ENCODE assay signal across 10 cellular contexts in the genomic region with DNA sequence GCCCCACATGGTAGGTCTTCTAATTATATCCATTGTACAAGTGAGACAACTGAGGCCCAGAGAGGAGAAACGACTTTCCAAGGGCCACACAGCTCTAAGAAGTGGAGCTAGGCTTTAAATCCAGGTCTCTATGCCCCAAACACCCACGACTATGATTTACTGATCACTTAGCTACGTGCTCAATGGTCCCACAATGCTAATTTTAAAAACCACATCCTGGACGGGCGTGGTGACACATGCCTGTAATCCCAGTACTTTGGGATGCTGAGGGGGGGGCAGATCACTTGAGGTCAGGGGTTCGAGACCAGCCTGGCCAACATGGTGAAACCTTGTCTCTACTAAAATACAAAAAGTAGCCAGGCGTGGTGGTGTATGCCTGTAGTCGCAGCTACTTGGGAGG. TPM values are rescaled to one million over a fixed set of nuclear protein-coding genes. Genes with fewer than 3 reads are reported as not detected.
DNase-seq lines count a peak whose midpoint lies in the region; ATAC-seq and TF ChIP-seq lines count a peak whose summit lies in the region.
"Had no signal": no experiment of that assay in that cellular context is flagged by ENCODE, and none has a peak within 500 bp of the region (broad histone marks: within the 10 kb centered on the region; RNA-seq: fewer than 3 reads in every experiment).

No MANE protein-coding gene starts in this region.

- peaks cover 13 to 56% (median 36%) of the 10 kb centered on the region in 6 donors for H3K4me1 ChIP-seq in spleen
- H3K4me1 ChIP-seq: ascending aorta had no signal

- H3K4me3 Mint-ChIP-seq in activated naive CD4-positive, alpha-beta T cell treated with anti-CD3 and anti-CD28 coated beads, Interleukin-2, amount 10 ng/mL, durations not matched to agents 7 days and 5 days, result no peak overlapping the region
- peak overlapping the region; percentile 74 for H3K4me3 Mint-ChIP-seq in activated B cell treated with CpG ODN at 0.5 μM for 24 hours

- CTCF ChIA-PET in activated naive CD4-positive, alpha-beta T cell treated with anti-CD3 and anti-CD28 coated beads, Interleukin-2, amount 10 ng/mL, durations not matched to agents 7 days and 5 days (lab: Charles Lee), result interaction anchor here (1.0 to 1.4 kb wide), 2 partner anchors 29 to 32 kb away, joined by 3 to 8 read pairs; no protein-coding TSS in a partner anchor
- CTCF ChIA-PET in activated B cell treated with CpG ODN at 0.5 μM for 24 hours (lab: Charles Lee), result interaction anchor here (0.8 to 2.7 kb wide), 5 partner anchors 9 to 44 kb away, joined by 3 to 13 read pairs (median 3); no protein-coding TSS in a partner anchor

- H3K36me3 Mint-ChIP-seq in activated naive CD4-positive, alpha-beta T cell treated with anti-CD3 and anti-CD28 coated beads, Interleukin-2, amount 10 ng/mL, durations not matched to agents 7 days and 5 days, result no peaks in the 10 kb centered on the region
- no peaks in the 10 kb centered on the region for H3K36me3 Mint-ChIP-seq in activated B cell treated with CpG ODN at 0.5 μM for 24 hours (ENCODE audit: low read depth)

- H3K4me1 Mint-ChIP-seq in activated naive CD4-positive, alpha-beta T cell treated with anti-CD3 and anti-CD28 coated beads, Interleukin-2, amount 10 ng/mL, durations not matched to agents 7 days and 5 days, result peaks cover 25% of the 10 kb centered on the region
- peaks cover 54% of the 10 kb centered on the region for H3K4me1 Mint-ChIP-seq in activated B cell treated with CpG ODN at 0.5 μM for 24 hours

- DNase-seq in activated naive CD4-positive, alpha-beta T cell treated with anti-CD3 and anti-CD28 coated beads, Interleukin-2, amount 10 ng/mL, durations not matched to agents 7 days and 5 days, result no peak
- DNase-seq in activated naive CD4-positive, alpha-beta T cell treated with anti-CD3 and anti-CD28 coated beads, Interleukin-2, amount 50 U/mL, for 16 hours, result no peak
- DNase-seq in activated B cell treated with CpG ODN at 0.5 μM for 24 hours (no peak), spleen (no peak), AG20443 (ENCODE audit: low spot score) (no peak), middle frontal gyrus (ENCODE audit: extremely low spot score, low spot score) (no peak), GM20000 (ENCODE audit: low spot score) (no peak)

- POLR2A ChIA-PET in activated B cell treated with CpG ODN at 0.5 μM for 24 hours (lab: Charles Lee), result interaction anchor here (1.0 to 4.5 kb wide), 7 partner anchors 8 to 387 kb away, joined by 4 to 60 read pairs (median 8); partner anchors contain the start of genes MLEC, RNU4-2 and UNC119B

- ATAC-seq in HG02678 (IDR thresholded peaks at IDR 0.05; ENCODE audit: unreplicated experiment) (peak; percentile 4), activated B cell treated with CpG ODN at 0.5 μM for 24 hours (ENCODE audit: low read depth) (peak; percentile 7)

- H3K9me3 ChIP-seq in spleen, result no peaks in the 10 kb centered on the region
- H3K9me3 ChIP-seq: ascending aorta had no signal

- no peaks in the 10 kb centered on the region for H3K9me3 Mint-ChIP-seq in activated naive CD4-positive, alpha-beta T cell treated with anti-CD3 and anti-CD28 coated beads, Interleukin-2, amount 10 ng/mL, durations not matched to agents 7 days and 5 days
- no peaks in the 10 kb centered on the region for H3K9me3 Mint-ChIP-seq in activated B cell treated with CpG ODN at 0.5 μM for 24 hours

- H3K36me3 ChIP-seq in spleen, result no peaks in the 10 kb centered on the region
- H3K36me3 ChIP-seq: ascending aorta had no signal

- intact Hi-C loops in activated B cell treated with CpG ODN at 0.5 μM for 24 hours (cut with micrococcal nuclease), result loop anchor here (1.0 kb wide), 2 partner anchors 8 to 9 kb away; no protein-coding TSS in a partner anchor
- intact Hi-C loops in spleen (cut with DNase I; ENCODE audit: low total_unique reads), result no loop called here

- 37 to 52% (median 42%) methylated on average over 8 of the region's 8 CpGs for WGBS in spleen, 5 donors

- no peak for TF ChIP-seq POLR2A in spleen (IDR thresholded peaks at IDR 0.05)

- no peak for TF ChIP-seq CTCF in activated B cell treated with CpG ODN at 0.5 μM for 24 hours (IDR thresholded peaks at IDR 0.05)
- TF ChIP-seq CTCF in spleen (IDR thresholded peaks at IDR 0.05 in 8 of 11, conservative IDR thresholded peaks at IDR 0.05 in 3 of 11), result no peak
- TF ChIP-seq CTCF in GM20000 (IDR thresholded peaks at IDR 0.05; ENCODE audit: extremely low read depth, missing control alignments), result no peak

- H3K4me3 ChIP-seq in spleen, result no peak overlapping the region
- H3K4me3 ChIP-seq: ascending aorta had no signal

- H3K27me3 Mint-ChIP-seq in activated naive CD4-positive, alpha-beta T cell treated with anti-CD3 and anti-CD28 coated beads, Interleukin-2, amount 10 ng/mL, durations not matched to agents 7 days and 5 days, result peaks cover 21% of the 10 kb centered on the region
- no peaks in the 10 kb centered on the region for H3K27me3 Mint-ChIP-seq in activated B cell treated with CpG ODN at 0.5 μM for 24 hours

- H3K27ac ChIP-seq in spleen, result peak overlapping the region in 7 of 8 donors; percentile 61 to 86 (median 80)

- H3K27ac Mint-ChIP-seq in activated naive CD4-positive, alpha-beta T cell treated with anti-CD3 and anti-CD28 coated beads, Interleukin-2, amount 10 ng/mL, durations not matched to agents 7 days and 5 days, result peak overlapping the region; percentile 75
- peak overlapping the region; percentile 89 for H3K27ac Mint-ChIP-seq in activated B cell treated with CpG ODN at 0.5 μM for 24 hours

- H3K27me3 ChIP-seq in spleen (replicated peaks in 1 of 7), result no peaks in the 10 kb centered on the region
- H3K27me3 ChIP-seq: ascending aorta had no signal

RNA-seq across cellular contexts. Expression of gene MLEC, which starts 8.4 kb away (rescaled TPM):
- total RNA-seq in activated B cell treated with CpG ODN at 0.5 μM for 24 hours (60.6 and 69.6 TPM in 2 replicates), spleen (100 to 1,000 TPM in 1 of 7 donors, 10 to 100 TPM in 6; 60.1 to 117 (median 78.5) TPM)
- 10 to 100 TPM in 2 of 3 donors, 1 to 10 TPM in 1; 7.7 to 22.6 (median 10.9) TPM for polyA plus RNA-seq in spleen

RNA-seq across cellular contexts. Expression of gene UNC119B, which starts 31.7 kb away (rescaled TPM):
- total RNA-seq in activated B cell treated with CpG ODN at 0.5 μM for 24 hours, result 17.3 and 18.5 TPM in 2 replicates
- 10 to 100 TPM; 13.0 to 32.2 (median 29.8) TPM for total RNA-seq in spleen
- 10 to 100 TPM in 1 of 3 donors, 1 to 10 TPM in 2; 5.5 to 17.3 (median 8.1) TPM for polyA plus RNA-seq in spleen

RNA-seq across cellular contexts. Expression of gene CABP1, which starts 38.1 kb away (rescaled TPM):
- 0.27 TPM in 1 of 2 replicates, not detected in the other for total RNA-seq in activated B cell treated with CpG ODN at 0.5 μM for 24 hours
- total RNA-seq in spleen, result 1 to 10 TPM in 1 of 7 donors, under 1 TPM in 5, not detected in 1; 0.27 to 1.2 (median 0.60) TPM
- 1 to 10 TPM in 1 of 3 donors, under 1 TPM in 2; 0.49 to 2.8 (median 0.57) TPM for polyA plus RNA-seq in spleen
- polyA plus RNA-seq: BJ had no signal

RNA-seq across cellular contexts. Expression of gene ACADS, which starts 47.1 kb away (rescaled TPM):
- 9.4 and 11.1 TPM in 2 replicates for total RNA-seq in activated B cell treated with CpG ODN at 0.5 μM for 24 hours
- total RNA-seq in spleen, result 10 to 100 TPM; 21.4 to 55.1 (median 35.1) TPM
- 10 to 100 TPM; 21.2 to 66.4 (median 40.1) TPM for polyA plus RNA-seq in spleen
